11 cellular contexts compared by ENCODE assay signal in the genomic region with DNA sequence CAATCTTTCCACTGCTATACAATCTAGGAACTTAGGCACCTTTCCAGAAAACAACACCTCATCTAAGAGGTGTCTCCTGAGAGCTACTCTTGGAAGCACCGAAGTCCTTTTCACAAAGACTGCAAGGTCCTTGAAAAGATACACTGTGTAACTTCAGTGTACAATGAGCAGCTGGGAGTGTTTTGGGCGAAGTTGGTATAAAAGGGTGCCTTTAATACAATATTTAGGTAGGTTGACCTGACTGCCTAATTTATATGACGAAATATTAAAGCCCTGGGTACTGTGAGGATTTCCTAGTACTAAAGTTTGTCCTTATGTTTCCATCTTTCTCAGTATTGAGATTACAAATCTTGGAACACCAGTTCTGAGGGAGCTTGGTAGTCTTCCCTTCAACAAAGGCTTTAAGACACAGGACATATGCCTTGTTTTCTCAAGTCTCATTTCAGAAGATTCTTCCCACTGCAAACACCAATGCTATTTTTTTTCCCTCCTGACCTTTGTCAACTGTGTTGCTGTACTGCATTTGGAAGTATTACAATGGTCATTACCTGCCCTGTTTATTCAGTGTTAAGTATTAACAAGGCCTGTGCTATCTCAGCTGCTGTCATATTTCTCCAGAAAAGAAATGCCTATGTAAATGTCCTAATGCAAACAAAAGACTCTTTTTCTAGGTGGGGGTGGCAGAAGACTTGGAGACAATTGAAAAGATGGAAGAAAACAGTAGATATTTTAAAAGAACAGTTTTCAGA.
DNase-seq lines count a peak whose midpoint lies in the region; ATAC-seq and TF ChIP-seq lines count a peak whose summit lies in the region.
"Had no signal": no experiment of that assay in that cellular context is flagged by ENCODE, and none has a peak within 500 bp of the region (broad histone marks: within the 10 kb centered on the region; RNA-seq: fewer than 3 reads in every experiment).

No MANE protein-coding gene starts in this region.

- no peaks in the 10 kb centered on the region for H3K9me3 Mint-ChIP-seq in activated CD4-positive, alpha-beta memory T cell treated with anti-CD3 and anti-CD28 coated beads for 36 hours
- H3K9me3 Mint-ChIP-seq: activated T-cell treated with anti-CD3 and anti-CD28 coated beads, Interleukin-2, amount 50 U/mL, for 24 hours had no signal

- CTCF ChIA-PET in activated CD4-positive, alpha-beta memory T cell treated with anti-CD3 and anti-CD28 coated beads for 36 hours (lab: Charles Lee), result interaction anchor here (1.1 kb wide), 1 partner anchor 233 kb away, joined by 3 read pairs; no protein-coding TSS in a partner anchor

- ATAC-seq in left colon (peak; percentile 96), HG02973 (IDR thresholded peaks at IDR 0.05; ENCODE audit: unreplicated experiment) (no peak)

- H3K4me1 ChIP-seq in HUES48 (ENCODE audit: control insufficient read depth, insufficient read depth, low read length) (no peaks in the 10 kb centered on the region), smooth muscle cell (ENCODE audit: low read depth) (peaks cover 24% of the 10 kb centered on the region)

- intact Hi-C loops in left colon (cut with DNase I, micrococcal nuclease), result loop anchor here in 1 of 2 donors (10.0 kb wide), 2 partner anchors 235 to 305 kb away; no protein-coding TSS in a partner anchor
- intact Hi-C loops in activated CD4-positive, alpha-beta memory T cell treated with anti-CD3 and anti-CD28 coated beads for 36 hours (cut with micrococcal nuclease), result no loop called here

- H3K27ac Mint-ChIP-seq in activated CD4-positive, alpha-beta memory T cell treated with anti-CD3 and anti-CD28 coated beads for 36 hours, result no peak overlapping the region
- H3K27ac Mint-ChIP-seq: activated T-cell treated with anti-CD3 and anti-CD28 coated beads, Interleukin-2, amount 50 U/mL, for 24 hours had no signal

- no peaks in the 10 kb centered on the region for H3K36me3 Mint-ChIP-seq in activated CD4-positive, alpha-beta memory T cell treated with anti-CD3 and anti-CD28 coated beads for 36 hours

- H3K4me3 ChIP-seq in HUES48 (ENCODE audit: low read depth, low read length) (no peak overlapping the region), smooth muscle cell (no peak overlapping the region)

- H3K9me3 ChIP-seq in HUES48 (ENCODE audit: control insufficient read depth, insufficient read depth, low read length) (no peaks in the 10 kb centered on the region), smooth muscle cell (replicated peaks; ENCODE audit: low read depth) (no peaks in the 10 kb centered on the region)

- no peaks in the 10 kb centered on the region for H4K20me1 ChIP-seq in smooth muscle cell (ENCODE audit: low read depth)

- POLR2A ChIA-PET in activated CD4-positive, alpha-beta memory T cell treated with anti-CD3 and anti-CD28 coated beads for 36 hours (lab: Charles Lee), result no interaction called here

- H3K4me2 ChIP-seq in smooth muscle cell, result peak overlapping the region; percentile 58

- H3K79me2 ChIP-seq in smooth muscle cell (ENCODE audit: low read depth), result peaks cover 61% of the 10 kb centered on the region

- H3K36me3 ChIP-seq in HUES48 (ENCODE audit: control insufficient read depth, insufficient read depth, low read length), result no peaks in the 10 kb centered on the region
- H3K36me3 ChIP-seq in smooth muscle cell (ENCODE audit: low read depth), result no peaks in the 10 kb centered on the region

- peak overlapping the region; percentile 80 for H3K27ac ChIP-seq in HUES48 (ENCODE audit: low read depth, low read length)
- H3K27ac ChIP-seq in smooth muscle cell (ENCODE audit: low read depth), result peak overlapping the region; percentile 85

- H3K27me3 Mint-ChIP-seq in activated CD4-positive, alpha-beta memory T cell treated with anti-CD3 and anti-CD28 coated beads for 36 hours, result no peaks in the 10 kb centered on the region
- H3K27me3 Mint-ChIP-seq: activated T-cell treated with anti-CD3 and anti-CD28 coated beads, Interleukin-2, amount 50 U/mL, for 24 hours; brain had no signal

- DNase-seq in NCI-H774 (lab: John Stamatoyannopoulos, UW) (peak; percentile 27), left colon (no peak), smooth muscle cell (lab: John Stamatoyannopoulos, UW; ENCODE audit: unreplicated experiment) (no peak), iPS-NIHi7 (ENCODE audit: extremely low spot score) (no peak)
- no peak for DNase-seq in activated CD4-positive, alpha-beta memory T cell treated with anti-CD3 and anti-CD28 coated beads for 36 hours
- DNase-seq: activated T-cell treated with anti-CD3 and anti-CD28 coated beads, Interleukin-2, amount 50 U/mL, for 24 hours; islet precursor cell; trophoblast cell had no signal

- H3K27me3 ChIP-seq in HUES48 (ENCODE audit: control insufficient read depth, insufficient read depth, low read length) (no peaks in the 10 kb centered on the region), smooth muscle cell (ENCODE audit: low read depth) (no peaks in the 10 kb centered on the region)

- no peak overlapping the region for H3K9ac ChIP-seq in HUES48 (ENCODE audit: low read depth, low read length)
- H3K9ac ChIP-seq in smooth muscle cell (ENCODE audit: low read depth), result peak overlapping the region; percentile 15

- WGBS in smooth muscle cell (ENCODE audit: low lambda C conversion rate), result 91% methylated on average over 3 of the region's 3 CpGs

- no peak overlapping the region for H3K4me3 Mint-ChIP-seq in activated CD4-positive, alpha-beta memory T cell treated with anti-CD3 and anti-CD28 coated beads for 36 hours
- H3K4me3 Mint-ChIP-seq: activated T-cell treated with anti-CD3 and anti-CD28 coated beads, Interleukin-2, amount 50 U/mL, for 24 hours; brain had no signal

- TF ChIP-seq CTCF in smooth muscle cell (IDR thresholded peaks at IDR 0.05; ENCODE audit: borderline replicate concordance, insufficient read depth, poor library complexity, severe bottlenecking), result no peak

- H3F3A ChIP-seq in smooth muscle cell (ENCODE audit: low read depth), result peaks cover 16% of the 10 kb centered on the region

- no peaks in the 10 kb centered on the region for H3K4me1 Mint-ChIP-seq in activated CD4-positive, alpha-beta memory T cell treated with anti-CD3 and anti-CD28 coated beads for 36 hours (ENCODE audit: low read depth)

- no peak overlapping the region for H2AFZ ChIP-seq in smooth muscle cell (ENCODE audit: low read depth)
